13 cellular contexts compared by ENCODE assay signal in genomic region chr10:88062385-88062784, GRCh38.
A peak's percentile ranks its signal among the peaks of the same experiment; 100 is the strongest.
DNase-seq lines count a peak whose midpoint lies in the region; ATAC-seq, FAIRE-seq and TF ChIP-seq lines count a peak whose summit lies in the region.
"Had no signal": no experiment of that assay in that cellular context is flagged by ENCODE, and none has a peak within 500 bp of the region (broad histone marks: within the 10 kb centered on the region; RNA-seq: fewer than 3 reads in every experiment).

No MANE protein-coding gene starts in this region.

- FAIRE-seq in endothelial cell of umbilical vein (lab: Jason Lieb, UNC) = no peak
- FAIRE-seq: small intestine had no signal

- CTCF ChIA-PET in endothelial cell of umbilical vein (lab: Charles Lee) = interaction anchor here (0.9 to 1.1 kb wide), 2 partner anchors 10 to 52 kb away, joined by 3 to 5 read pairs; no protein-coding TSS in a partner anchor

- TF ChIP-seq POLR2A in endothelial cell of umbilical vein (IDR thresholded peaks at IDR 0.05; ENCODE audit: low read depth, low read length) = no peak

- BruUV-seq in endothelial cell of umbilical vein (replicated peaks; lab: Mats Ljungman, UMichigan) = no TSS peak

- DNase-seq in DND-41 (peak; percentile 74), NOMO-1 treated with DMSO at 0.1 percent for 48 hours (lab: John Stamatoyannopoulos, UW; ENCODE audit: unreplicated experiment) (peak; percentile 48), endothelial cell of umbilical vein (ENCODE audit: low read depth, low spot score) (no peak), osteoblast (ENCODE audit: insufficient read length, low spot score, missing footprints) (no peak), H4 (ENCODE audit: low spot score) (no peak), midbrain (lab: John Stamatoyannopoulos, UW) (no peak)
- DNase-seq in activated CD4-positive, CD25-positive, alpha-beta regulatory T cell treated with anti-CD3 and anti-CD28 coated beads, Interleukin-2, amount 50 U/mL, for 72 hours = no peak
- no peak for DNase-seq in activated naive CD4-positive, alpha-beta T cell treated with anti-CD3 and anti-CD28 coated beads, Interleukin-2, amount 50 U/mL, for 72 hours (ENCODE audit: low spot score in 2 of 2)
- DNase-seq: Calu3, cerebellar nuclear complex, NCI-H1105, SHP77, small intestine had no signal

- dilution Hi-C loops in endothelial cell of umbilical vein (cut with MboI; ENCODE audit: extremely low pct_ligation_motif_present, low sequenced_read_pairs) = no loop called here

- peak overlapping the region in 1 of 2 experiments; percentile 30; a peak in 1 of 4 replicates for H3K4me3 ChIP-seq in DND-41 (ENCODE audit: low read depth in 1 of 2, low read length in 2 of 2)
- H3K4me3 ChIP-seq in endothelial cell of umbilical vein (replicated peaks in 1 of 3; ENCODE audit: insufficient read depth in 1 of 3, low read depth in 1 of 3, low read length in 3 of 3) = no peak overlapping the region
- no peak overlapping the region for H3K4me3 ChIP-seq in osteoblast (ENCODE audit: insufficient read depth, low read length)

- H3K27me3 ChIP-seq in DND-41 (ENCODE audit: insufficient read depth, low read length, poor library complexity) = no peaks in the 10 kb centered on the region
- H3K27me3 ChIP-seq in endothelial cell of umbilical vein (ENCODE audit: control insufficient read depth in 2 of 2, insufficient read depth in 2 of 2, low read length in 2 of 2) = no peaks in the 10 kb centered on the region
- no peaks in the 10 kb centered on the region for H3K27me3 ChIP-seq in osteoblast (ENCODE audit: insufficient read depth, low read length)

- POLR2A ChIA-PET in endothelial cell of umbilical vein (lab: Charles Lee) = no interaction called here

- peaks cover 4 to 11% of the 10 kb centered on the region in 2 donors for H3K36me3 Mint-ChIP-seq in activated naive CD4-positive, alpha-beta T cell treated with anti-CD3 and anti-CD28 coated beads, Interleukin-2, amount 50 U/mL, for 72 hours

- ATAC-seq in DND-41 (ENCODE audit: insufficient read depth, low read depth) = peak; percentile 70
- no peak for ATAC-seq in activated naive CD4-positive, alpha-beta T cell treated with anti-CD3 and anti-CD28 coated beads, Interleukin-2, amount 50 U/mL, for 72 hours

- H4K20me1 ChIP-seq in DND-41 (ENCODE audit: insufficient read depth, low read length) = no peaks in the 10 kb centered on the region
- no peaks in the 10 kb centered on the region for H4K20me1 ChIP-seq in endothelial cell of umbilical vein (replicated peaks; ENCODE audit: control insufficient read depth, extremely low read depth, insufficient read depth, low read length)
- no peaks in the 10 kb centered on the region for H4K20me1 ChIP-seq in osteoblast (ENCODE audit: insufficient read depth, low read length)

- no peaks in the 10 kb centered on the region for H3K9me1 ChIP-seq in endothelial cell of umbilical vein (replicated peaks; ENCODE audit: control insufficient read depth, extremely low read depth, insufficient read depth, low read length)

- peak overlapping the region; percentile 55 for H3K9ac ChIP-seq in DND-41 (ENCODE audit: low read depth, low read length)
- no peak overlapping the region for H3K9ac ChIP-seq in endothelial cell of umbilical vein (replicated peaks; ENCODE audit: extremely low read depth, insufficient read depth, low read length)

- H2AFZ ChIP-seq in DND-41 (ENCODE audit: low read depth, low read length) = peak overlapping the region; percentile 66
- peak overlapping the region; percentile 52 for H2AFZ ChIP-seq in endothelial cell of umbilical vein (ENCODE audit: low read depth, low read length)
- peak overlapping the region; percentile 78 for H2AFZ ChIP-seq in osteoblast (ENCODE audit: low read length)

- H3K79me2 ChIP-seq in DND-41 (ENCODE audit: insufficient read depth, low read length) (no peaks in the 10 kb centered on the region), endothelial cell of umbilical vein (ENCODE audit: control insufficient read depth, insufficient read depth, low read length) (no peaks in the 10 kb centered on the region), osteoblast (ENCODE audit: insufficient read depth, low read length) (no peaks in the 10 kb centered on the region)

- H3K9me3 Mint-ChIP-seq in activated naive CD4-positive, alpha-beta T cell treated with anti-CD3 and anti-CD28 coated beads, Interleukin-2, amount 50 U/mL, for 72 hours = peaks cover 5 to 10% of the 10 kb centered on the region in 2 donors

- H3K4me2 ChIP-seq in DND-41 (ENCODE audit: insufficient read depth, low read length) (peak overlapping the region; percentile 54), endothelial cell of umbilical vein (ENCODE audit: insufficient read depth, low read length) (peak overlapping the region; percentile 36), osteoblast (ENCODE audit: insufficient read depth, low read length) (peak overlapping the region; percentile 10)

- TF ChIP-seq CTCF in DND-41 (IDR thresholded peaks at IDR 0.05; ENCODE audit: borderline replicate concordance, extremely low read depth, low read length, poor library complexity, severe bottlenecking) (no peak), endothelial cell of umbilical vein (IDR thresholded peaks at IDR 0.05; ENCODE audit: extremely low read depth in 1 of 2, insufficient read depth in 1 of 2, low read depth in 1 of 2, low read length in 2 of 2) (no peak), osteoblast (IDR thresholded peaks at IDR 0.05; ENCODE audit: extremely low read depth, low read depth, low read length) (no peak)

- H3K36me3 ChIP-seq in DND-41 (ENCODE audit: insufficient read depth, low read length) (no peaks in the 10 kb centered on the region), endothelial cell of umbilical vein (ENCODE audit: control insufficient read depth in 2 of 2, extremely low read depth in 1 of 2, insufficient read depth in 2 of 2, low read length in 2 of 2) (no peaks in the 10 kb centered on the region), osteoblast (ENCODE audit: insufficient read depth, low read length) (no peaks in the 10 kb centered on the region)

- H3K9me3 ChIP-seq in DND-41 (ENCODE audit: insufficient read depth, low read length, severe bottlenecking) (no peaks in the 10 kb centered on the region), endothelial cell of umbilical vein (replicated peaks; ENCODE audit: control insufficient read depth, insufficient read depth, low read length) (no peaks in the 10 kb centered on the region), osteoblast (ENCODE audit: low read depth, low read length) (no peaks in the 10 kb centered on the region)

- H3K27ac ChIP-seq in DND-41 (ENCODE audit: low read length) = peak overlapping the region; percentile 90
- H3K27ac ChIP-seq in endothelial cell of umbilical vein (ENCODE audit: insufficient read depth, low read depth, low read length) = no peak overlapping the region
- H3K27ac ChIP-seq in osteoblast (ENCODE audit: low read depth, low read length) = no peak overlapping the region

- intact Hi-C loops in endothelial cell of umbilical vein (cut with micrococcal nuclease) = loop anchor here (5.0 kb wide), 1 partner anchor 200 kb away; the partner anchor contains the start of genes KLLN and PTEN

- H3K27ac Mint-ChIP-seq in activated naive CD4-positive, alpha-beta T cell treated with anti-CD3 and anti-CD28 coated beads, Interleukin-2, amount 50 U/mL, for 72 hours = no peak overlapping the region

- peaks cover 83% of the 10 kb centered on the region for H3K4me1 ChIP-seq in DND-41 (ENCODE audit: insufficient read depth, low read length)
- peaks cover 9% of the 10 kb centered on the region for H3K4me1 ChIP-seq in endothelial cell of umbilical vein (ENCODE audit: control insufficient read depth, extremely low read depth, insufficient read depth, low read length)
- H3K4me1 ChIP-seq in osteoblast (ENCODE audit: insufficient read depth, low read length) = peaks cover 13% of the 10 kb centered on the region

TF ChIP-seq in endothelial cell of umbilical vein, 7 proteins besides CTCF, POLR2A, EP300 and RAD21:
- TF ChIP-seq MAX (IDR thresholded peaks at IDR 0.05; ENCODE audit: insufficient read depth, insufficient read length) = no peak
- no peak for TF ChIP-seq GATA2 (IDR thresholded peaks at IDR 0.05; ENCODE audit: insufficient read depth, insufficient read length, low read depth, low read length)
- TF ChIP-seq JUN (IDR thresholded peaks at IDR 0.05; ENCODE audit: borderline replicate concordance, insufficient read depth, insufficient read length, low read depth) = no peak
- no peak for TF ChIP-seq FOS (IDR thresholded peaks at IDR 0.05; ENCODE audit: borderline replicate concordance, insufficient read depth, low read length)
- no peak for TF ChIP-seq EZH2 (IDR thresholded peaks at IDR 0.05; ENCODE audit: borderline replicate concordance, low read depth, low read length, severe bottlenecking)
- TF ChIP-seq POLR2AphosphoS5 (IDR thresholded peaks at IDR 0.05; ENCODE audit: insufficient read depth, low read depth, low read length) = no peak
- TF ChIP-seq MYC (IDR thresholded peaks at IDR 0.05; ENCODE audit: low read depth, low read length) = no peak
TF ChIP-seq in endothelial cell of umbilical vein: peak in this region for 0.

Comparison
In these comparisons a context has a peak if more than half of its experiments do, and no peak if none do; other contexts are left out.
1. DNase-seq: peak in DND-41 (single experiment) and NOMO-1 treated with DMSO at 0.1 percent for 48 hours (single experiment); none in endothelial cell of umbilical vein (single experiment), osteoblast (single experiment), H4 (single experiment), activated CD4-positive, CD25-positive, alpha-beta regulatory T cell treated with anti-CD3 and anti-CD28 coated beads, Interleukin-2, amount 50 U/mL, for 72 hours (single experiment), midbrain (single experiment) and activated naive CD4-positive, alpha-beta T cell treated with anti-CD3 and anti-CD28 coated beads, Interleukin-2, amount 50 U/mL, for 72 hours (0 of 2).
2. Peak in every context shown above with its lines, with median percentiles within 50 percentile points of each other: H2AFZ ChIP-seq and H3K4me2 ChIP-seq.